19 cellular contexts compared by ENCODE assay signal in the genomic region with DNA sequence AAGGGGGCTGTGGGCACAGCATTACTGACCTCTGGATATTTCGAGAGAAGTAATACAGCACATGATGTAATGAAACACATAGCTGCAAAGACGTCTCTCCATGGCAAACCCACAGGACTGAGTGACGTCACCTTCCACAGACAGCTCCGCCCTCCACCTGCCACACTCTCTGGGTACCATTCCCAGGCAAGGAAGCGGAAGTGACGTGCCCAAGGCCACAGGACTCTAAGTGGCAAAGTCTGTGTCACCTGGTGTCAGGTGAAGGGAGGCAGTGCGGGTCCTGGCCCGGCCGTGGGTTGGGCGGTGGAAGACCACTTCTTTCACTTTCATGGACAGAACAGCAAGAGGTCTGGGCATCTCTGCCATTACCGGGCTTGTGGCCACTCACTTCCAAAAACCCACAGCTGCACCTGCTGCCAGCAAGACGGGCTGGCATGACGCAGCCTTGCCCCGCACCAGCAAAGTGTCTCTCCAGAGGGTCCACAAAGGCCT.
"Had no signal": no experiment of that assay in that cellular context is flagged by ENCODE, and none has a peak within 500 bp of the region (broad histone marks: within the 10 kb centered on the region; RNA-seq: fewer than 3 reads in every experiment).

No MANE protein-coding gene starts in this region.

- H3K27me3 Mint-ChIP-seq: central memory CD8-positive, alpha-beta T cell; effector memory CD8-positive, alpha-beta T cell; naive thymus-derived CD4-positive, alpha-beta T cell had no signal

- H3K9me3 ChIP-seq: esophagus squamous epithelium, gastroesophageal sphincter, suprapubic skin, thyroid gland had no signal

- H3K4me3 ChIP-seq: esophagus squamous epithelium, gastroesophageal sphincter, hepatocyte, lung, suprapubic skin, thyroid gland had no signal

- H3K9me3 Mint-ChIP-seq: central memory CD8-positive, alpha-beta T cell; effector memory CD8-positive, alpha-beta T cell; naive thymus-derived CD4-positive, alpha-beta T cell; nephron progenitor cell; stimulated activated effector memory CD8-positive, alpha-beta T cell treated with anti-CD3 and anti-CD28 coated beads, Interleukin-12 subunit alpha, Interleukin-12 subunit beta, amount 100 ng/mL, for 72 hours had no signal

- H3K79me2 ChIP-seq: hepatocyte had no signal

- H3K4me1 Mint-ChIP-seq: stimulated activated effector memory CD8-positive, alpha-beta T cell treated with anti-CD3 and anti-CD28 coated beads, Interleukin-12 subunit alpha, Interleukin-12 subunit beta, amount 100 ng/mL, for 72 hours had no signal

- H3K4me3 Mint-ChIP-seq: central memory CD8-positive, alpha-beta T cell; effector memory CD8-positive, alpha-beta T cell; naive thymus-derived CD4-positive, alpha-beta T cell; nephron progenitor cell; stimulated activated effector memory CD8-positive, alpha-beta T cell treated with anti-CD3 and anti-CD28 coated beads, Interleukin-12 subunit alpha, Interleukin-12 subunit beta, amount 100 ng/mL, for 72 hours had no signal

- ATAC-seq: effector memory CD8-positive, alpha-beta T cell; gastroesophageal sphincter; naive thymus-derived CD4-positive, alpha-beta T cell; stimulated activated effector memory CD8-positive, alpha-beta T cell treated with anti-CD3 and anti-CD28 coated beads, Interleukin-12 subunit alpha, Interleukin-12 subunit beta, amount 100 ng/mL, for 72 hours; stimulated activated naive CD8-positive, alpha-beta T cell treated with anti-CD3 and anti-CD28 coated beads, Interleukin-15, Interleukin-2, amounts not matched to agents 100 U/mL and 50 U/mL, for 24 hours had no signal

- H3K27me3 ChIP-seq: esophagus squamous epithelium, gastroesophageal sphincter, hepatocyte, suprapubic skin, thyroid gland had no signal

- H2AFZ ChIP-seq: hepatocyte had no signal

- H3K27ac ChIP-seq: epithelial cell of prostate, esophagus squamous epithelium, gastroesophageal sphincter, hepatocyte, suprapubic skin, thyroid gland had no signal

- H3K27ac Mint-ChIP-seq: naive thymus-derived CD4-positive, alpha-beta T cell; nephron progenitor cell; stimulated activated effector memory CD8-positive, alpha-beta T cell treated with anti-CD3 and anti-CD28 coated beads, Interleukin-12 subunit alpha, Interleukin-12 subunit beta, amount 100 ng/mL, for 72 hours had no signal

- H3K4me1 ChIP-seq: esophagus squamous epithelium, suprapubic skin, thyroid gland had no signal

- DNase-seq: effector memory CD8-positive, alpha-beta T cell; esophagus squamous epithelium; foreskin fibroblast; glutamatergic neuron; mesendoderm; naive thymus-derived CD4-positive, alpha-beta T cell; nephron progenitor cell; small intestine; stimulated activated CD4-positive, alpha-beta T cell treated with anti-CD3 and anti-CD28 coated beads, Interleukin-4, amount 100 ng/mL, for 1 hour; stimulated activated CD8-positive, alpha-beta memory T cell treated with anti-CD3 and anti-CD28 coated beads, Interleukin-4, amount 100 ng/mL, for 48 hours; stimulated activated naive CD8-positive, alpha-beta T cell treated with anti-CD3 and anti-CD28 coated beads, Interleukin-15, Interleukin-2, amounts not matched to agents 100 U/mL and 50 U/mL, for 24 hours; thyroid gland had no signal

- H3K4me2 ChIP-seq: hepatocyte had no signal
